Comparison of ENCODE assay signal across 24 cellular contexts in the genomic region with DNA sequence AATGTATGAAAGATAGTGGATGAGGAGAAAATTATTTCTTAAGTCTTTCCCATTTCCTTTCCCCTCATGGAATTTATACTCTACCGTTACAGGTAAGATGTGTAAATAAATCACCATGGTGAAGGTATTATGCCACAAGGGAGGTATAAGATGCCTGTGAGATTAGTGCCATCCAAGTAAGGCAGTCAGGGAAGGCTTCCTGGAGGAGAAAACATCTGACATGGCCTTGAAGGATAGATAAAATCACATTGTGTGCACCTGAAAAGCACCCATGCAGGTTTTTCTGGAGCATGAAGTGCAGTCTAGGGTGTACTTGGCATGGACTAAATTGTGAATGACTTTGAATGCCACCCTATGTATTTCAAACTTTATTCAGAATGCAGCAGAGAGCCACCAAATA.
"Had no signal": no experiment of that assay in that cellular context is flagged by ENCODE, and none has a peak within 500 bp of the region (broad histone marks: within the 10 kb centered on the region; RNA-seq: fewer than 3 reads in every experiment).

No MANE protein-coding gene starts in this region.

- H3K36me3 ChIP-seq: brain microvascular endothelial cell, left lung, prostate gland, upper lobe of left lung had no signal

- H3K4me1 ChIP-seq: prostate gland had no signal

- H3K4me3 ChIP-seq: esophagus squamous epithelium, left lung, prostate gland, testis, upper lobe of left lung had no signal

- H3K27me3 ChIP-seq: brain microvascular endothelial cell, esophagus squamous epithelium, left lung, testis, upper lobe of left lung had no signal

- H3K27me3 Mint-ChIP-seq: activated CD4-positive, alpha-beta memory T cell treated with anti-CD3 and anti-CD28 coated beads, Interleukin-2, amount 10 ng/mL, durations not matched to agents 7 days and 5 days; activated CD4-positive, alpha-beta T cell treated with anti-CD3 and anti-CD28 coated beads, Interleukin-2, amount 10 ng/mL, durations not matched to agents 24 days and 14 days; activated naive CD4-positive, alpha-beta T cell treated with anti-CD3 and anti-CD28 coated beads, Interleukin-2, amount 10 ng/mL, durations not matched to agents 7 days and 5 days; effector memory CD8-positive, alpha-beta T cell had no signal

- H3K4me3 Mint-ChIP-seq: activated CD4-positive, alpha-beta memory T cell treated with anti-CD3 and anti-CD28 coated beads, Interleukin-2, amount 10 ng/mL, durations not matched to agents 7 days and 5 days; activated naive CD4-positive, alpha-beta T cell treated with anti-CD3 and anti-CD28 coated beads, Interleukin-2, amount 10 ng/mL, durations not matched to agents 7 days and 5 days; mesothelial cell of epicardium; natural killer cell; T-helper 2 cell treated with Interferon-gamma antibody and Interleukin-4, amounts not matched to agents 5 μg/mL and 100 μg/mL, for 36 hours had no signal

- H3K36me3 Mint-ChIP-seq: activated naive CD4-positive, alpha-beta T cell treated with anti-CD3 and anti-CD28 coated beads, Interleukin-2, amount 10 ng/mL, durations not matched to agents 7 days and 5 days; natural killer cell had no signal

- H3K9me3 Mint-ChIP-seq: activated CD4-positive, alpha-beta memory T cell treated with anti-CD3 and anti-CD28 coated beads, Interleukin-2, amount 10 ng/mL, durations not matched to agents 7 days and 5 days; activated naive CD4-positive, alpha-beta T cell treated with anti-CD3 and anti-CD28 coated beads, Interleukin-2, amount 10 ng/mL, durations not matched to agents 7 days and 5 days; activated T-cell treated with anti-CD3 and anti-CD28 coated beads, Interleukin-2, amount 50 U/mL, for 72 hours; effector memory CD8-positive, alpha-beta T cell; immature natural killer cell; mesothelial cell of epicardium; natural killer cell; T-helper 2 cell treated with Interferon-gamma antibody and Interleukin-4, amounts not matched to agents 5 μg/mL and 100 μg/mL, for 36 hours had no signal

- H3K9me3 ChIP-seq: esophagus squamous epithelium, left lung, prostate gland, testis, upper lobe of left lung had no signal

- H3K27ac ChIP-seq: brain microvascular endothelial cell, left lung, prostate gland, testis, VCaP had no signal

- ATAC-seq: activated CD4-positive, CD25-positive, alpha-beta regulatory T cell treated with anti-CD3 and anti-CD28 coated beads, Interleukin-2, amount 50 U/mL, for 24 hours; activated T-cell treated with anti-CD3 and anti-CD28 coated beads, Interleukin-2, amount 50 U/mL, for 72 hours; effector memory CD8-positive, alpha-beta T cell; left lung; natural killer cell; SK-N-SH treated with all-trans-retinoic acid at 6 μM for 48 hours; stimulated activated naive CD8-positive, alpha-beta T cell treated with anti-CD3 and anti-CD28 coated beads, Interleukin-15, Interleukin-2, amounts not matched to agents 100 U/mL and 50 U/mL, for 24 hours had no signal

- H3K27ac Mint-ChIP-seq: activated CD4-positive, alpha-beta memory T cell treated with anti-CD3 and anti-CD28 coated beads, Interleukin-2, amount 10 ng/mL, durations not matched to agents 7 days and 5 days; activated CD4-positive, alpha-beta T cell treated with anti-CD3 and anti-CD28 coated beads, Interleukin-2, amount 10 ng/mL, durations not matched to agents 24 days and 14 days; activated naive CD4-positive, alpha-beta T cell treated with anti-CD3 and anti-CD28 coated beads, Interleukin-2, amount 10 ng/mL, durations not matched to agents 7 days and 5 days; activated T-cell treated with anti-CD3 and anti-CD28 coated beads, Interleukin-2, amount 50 U/mL, for 72 hours; mesothelial cell of epicardium; T-helper 2 cell treated with Interferon-gamma antibody and Interleukin-4, amounts not matched to agents 5 μg/mL and 100 μg/mL, for 36 hours had no signal

- DNase-seq: activated CD4-positive, alpha-beta memory T cell treated with anti-CD3 and anti-CD28 coated beads, Interleukin-2, amount 10 ng/mL, durations not matched to agents 7 days and 5 days; activated CD4-positive, alpha-beta T cell treated with anti-CD3 and anti-CD28 coated beads, Interleukin-2, amount 10 ng/mL, durations not matched to agents 24 days and 14 days; activated effector memory CD4-positive, alpha-beta T cell treated with anti-CD3 and anti-CD28 coated beads, Interleukin-2, amount 50 U/mL, for 16 hours; activated naive CD4-positive, alpha-beta T cell treated with anti-CD3 and anti-CD28 coated beads, Interleukin-2, amount 10 ng/mL, durations not matched to agents 7 days and 5 days; activated T-cell treated with anti-CD3 and anti-CD28 coated beads, Interleukin-2, amount 50 U/mL, for 72 hours; aorta; brain microvascular endothelial cell; central memory CD4-positive, alpha-beta T cell; effector memory CD8-positive, alpha-beta T cell; esophagus squamous epithelium; immature natural killer cell; left lung; natural killer cell; stimulated activated CD4-positive, alpha-beta T cell treated with anti-CD3 and anti-CD28 coated beads, Interleukin-12 subunit alpha, Interleukin-12 subunit beta, amount 100 ng/mL, for 4 hours; stimulated activated CD4-positive, alpha-beta T cell treated with anti-CD3 and anti-CD28 coated beads, Interleukin-4, amount 100 ng/mL, for 4 hours; stimulated activated naive CD8-positive, alpha-beta T cell treated with anti-CD3 and anti-CD28 coated beads, Interleukin-15, Interleukin-2, amounts not matched to agents 100 U/mL and 50 U/mL, for 24 hours; testis; upper lobe of left lung had no signal
